9 cellular contexts compared by ENCODE assay signal in genomic region chr3:10594915-10595314, GRCh38.
DNase-seq lines count a peak whose midpoint lies in the region; ATAC-seq and TF ChIP-seq lines count a peak whose summit lies in the region.
"Had no signal": no experiment of that assay in that cellular context is flagged by ENCODE, and none has a peak within 500 bp of the region (broad histone marks: within the 10 kb centered on the region; RNA-seq: fewer than 3 reads in every experiment).

No MANE protein-coding gene starts in this region.

- H3K4me3 ChIP-seq in prostate gland: no peak overlapping the region
- no peak overlapping the region for H3K4me3 ChIP-seq in esophagus squamous epithelium

- no peak overlapping the region for H3K27ac ChIP-seq in prostate gland
- no peak overlapping the region for H3K27ac ChIP-seq in esophagus squamous epithelium
- H3K27ac ChIP-seq: KMS-11 had no signal

- no peak overlapping the region for H3K4me3 Mint-ChIP-seq in activated naive CD4-positive, alpha-beta T cell treated with anti-CD3 and anti-CD28 coated beads for 36 hours
- H3K4me3 Mint-ChIP-seq in stimulated activated naive B cell treated with anti-CD40 and anti-IgM and Interleukin-4, amounts not matched to agents 10 μg/mL and 1 μg/mL and 100 μg/mL, for 72 hours: no peak overlapping the region

- H3K9me3 Mint-ChIP-seq in activated naive CD4-positive, alpha-beta T cell treated with anti-CD3 and anti-CD28 coated beads for 36 hours: peaks cover 2% of the 10 kb centered on the region
- H3K9me3 Mint-ChIP-seq in stimulated activated naive B cell treated with anti-CD40 and anti-IgM and Interleukin-4, amounts not matched to agents 10 μg/mL and 1 μg/mL and 100 μg/mL, for 72 hours: peaks cover 0 to 4% of the 10 kb centered on the region in 2 donors

- no peaks in the 10 kb centered on the region for H3K36me3 Mint-ChIP-seq in activated naive CD4-positive, alpha-beta T cell treated with anti-CD3 and anti-CD28 coated beads for 36 hours (ENCODE audit: low read depth)
- H3K36me3 Mint-ChIP-seq in stimulated activated naive B cell treated with anti-CD40 and anti-IgM and Interleukin-4, amounts not matched to agents 10 μg/mL and 1 μg/mL and 100 μg/mL, for 72 hours: no peaks in the 10 kb centered on the region

- H3K36me3 ChIP-seq in prostate gland (no peaks in the 10 kb centered on the region), esophagus squamous epithelium (no peaks in the 10 kb centered on the region)

- ATAC-seq in stimulated activated naive B cell treated with anti-CD40 and anti-IgM and Interleukin-4, amounts not matched to agents 10 μg/mL and 1 μg/mL and 100 μg/mL, for 72 hours (replicated peaks): peak in 1 of 2 donors; percentile 61

- H3K27me3 ChIP-seq in prostate gland (replicated peaks; ENCODE audit: insufficient read depth): no peaks in the 10 kb centered on the region
- peaks cover 0 to 23% (median 0%) of the 10 kb centered on the region in 4 donors for H3K27me3 ChIP-seq in esophagus squamous epithelium

- DNase-seq in GM19238 (ENCODE audit: insufficient read length, low spot score) (peak; percentile 29), NCI-H460 (ENCODE audit: extremely low read depth, low read depth) (peak; percentile 71), iris pigment epithelial cell (ENCODE audit: low read depth) (peak; percentile 66), prostate gland (ENCODE audit: low spot score) (no peak), esophagus squamous epithelium (lab: John Stamatoyannopoulos, UW) (no peak), GM19240 (ENCODE audit: insufficient read length, low spot score) (no peak)
- DNase-seq in activated naive CD4-positive, alpha-beta T cell treated with anti-CD3 and anti-CD28 coated beads for 36 hours: peak; percentile 66
- peak; percentile 13 for DNase-seq in stimulated activated naive B cell treated with anti-CD40 and anti-IgM and Interleukin-4, amounts not matched to agents 10 μg/mL and 1 μg/mL and 100 μg/mL, for 72 hours

- no peak overlapping the region for H3K27ac Mint-ChIP-seq in activated naive CD4-positive, alpha-beta T cell treated with anti-CD3 and anti-CD28 coated beads for 36 hours
- no peak overlapping the region for H3K27ac Mint-ChIP-seq in stimulated activated naive B cell treated with anti-CD40 and anti-IgM and Interleukin-4, amounts not matched to agents 10 μg/mL and 1 μg/mL and 100 μg/mL, for 72 hours

- no peaks in the 10 kb centered on the region for H3K4me1 Mint-ChIP-seq in activated naive CD4-positive, alpha-beta T cell treated with anti-CD3 and anti-CD28 coated beads for 36 hours (ENCODE audit: low read depth)
- H3K4me1 Mint-ChIP-seq in stimulated activated naive B cell treated with anti-CD40 and anti-IgM and Interleukin-4, amounts not matched to agents 10 μg/mL and 1 μg/mL and 100 μg/mL, for 72 hours: no peaks in the 10 kb centered on the region

- no peaks in the 10 kb centered on the region for H3K4me1 ChIP-seq in prostate gland (replicated peaks)
- no peaks in the 10 kb centered on the region for H3K4me1 ChIP-seq in esophagus squamous epithelium

- WGBS in prostate gland: 12% methylated on average over 8 of the region's 8 CpGs
- 19 to 26% methylated on average over 3 to 6 of the region's 8 CpGs for WGBS in esophagus squamous epithelium, 2 donors

- intact Hi-C loops in activated naive CD4-positive, alpha-beta T cell treated with anti-CD3 and anti-CD28 coated beads for 36 hours (cut with micrococcal nuclease): no loop called here
- intact Hi-C loops in prostate gland (cut with DNase I) (no loop called here), esophagus squamous epithelium (cut with DNase I) (no loop called here)

- TF ChIP-seq CTCF in prostate gland (IDR thresholded peaks at IDR 0.05): no peak
- TF ChIP-seq CTCF in esophagus squamous epithelium (IDR thresholded peaks at IDR 0.05): no peak

- peaks cover 26% of the 10 kb centered on the region for H3K27me3 Mint-ChIP-seq in activated naive CD4-positive, alpha-beta T cell treated with anti-CD3 and anti-CD28 coated beads for 36 hours (ENCODE audit: low read depth)
- peaks cover 11 to 25% of the 10 kb centered on the region in 2 donors for H3K27me3 Mint-ChIP-seq in stimulated activated naive B cell treated with anti-CD40 and anti-IgM and Interleukin-4, amounts not matched to agents 10 μg/mL and 1 μg/mL and 100 μg/mL, for 72 hours

- CTCF ChIA-PET in activated naive CD4-positive, alpha-beta T cell treated with anti-CD3 and anti-CD28 coated beads for 36 hours (lab: Charles Lee): no interaction called here

- TF ChIP-seq POLR2A in prostate gland (IDR thresholded peaks at IDR 0.05) (no peak), esophagus squamous epithelium (IDR thresholded peaks at IDR 0.05) (no peak)

- H3K9me3 ChIP-seq in prostate gland: no peaks in the 10 kb centered on the region
- no peaks in the 10 kb centered on the region for H3K9me3 ChIP-seq in esophagus squamous epithelium

Comparison
In these comparisons a context has a peak if more than half of its experiments do, and no peak if none do; other contexts are left out.
1. DNase-seq: peak in GM19238 (single experiment), NCI-H460 (single experiment), activated naive CD4-positive, alpha-beta T cell treated with anti-CD3 and anti-CD28 coated beads for 36 hours (single experiment), iris pigment epithelial cell (single experiment) and stimulated activated naive B cell treated with anti-CD40 and anti-IgM and Interleukin-4, amounts not matched to agents 10 μg/mL and 1 μg/mL and 100 μg/mL, for 72 hours (single experiment); none in prostate gland (single experiment), esophagus squamous epithelium (single experiment) and GM19240 (single experiment).